ENCODE assay signal across 8 cellular contexts in the genomic region with DNA sequence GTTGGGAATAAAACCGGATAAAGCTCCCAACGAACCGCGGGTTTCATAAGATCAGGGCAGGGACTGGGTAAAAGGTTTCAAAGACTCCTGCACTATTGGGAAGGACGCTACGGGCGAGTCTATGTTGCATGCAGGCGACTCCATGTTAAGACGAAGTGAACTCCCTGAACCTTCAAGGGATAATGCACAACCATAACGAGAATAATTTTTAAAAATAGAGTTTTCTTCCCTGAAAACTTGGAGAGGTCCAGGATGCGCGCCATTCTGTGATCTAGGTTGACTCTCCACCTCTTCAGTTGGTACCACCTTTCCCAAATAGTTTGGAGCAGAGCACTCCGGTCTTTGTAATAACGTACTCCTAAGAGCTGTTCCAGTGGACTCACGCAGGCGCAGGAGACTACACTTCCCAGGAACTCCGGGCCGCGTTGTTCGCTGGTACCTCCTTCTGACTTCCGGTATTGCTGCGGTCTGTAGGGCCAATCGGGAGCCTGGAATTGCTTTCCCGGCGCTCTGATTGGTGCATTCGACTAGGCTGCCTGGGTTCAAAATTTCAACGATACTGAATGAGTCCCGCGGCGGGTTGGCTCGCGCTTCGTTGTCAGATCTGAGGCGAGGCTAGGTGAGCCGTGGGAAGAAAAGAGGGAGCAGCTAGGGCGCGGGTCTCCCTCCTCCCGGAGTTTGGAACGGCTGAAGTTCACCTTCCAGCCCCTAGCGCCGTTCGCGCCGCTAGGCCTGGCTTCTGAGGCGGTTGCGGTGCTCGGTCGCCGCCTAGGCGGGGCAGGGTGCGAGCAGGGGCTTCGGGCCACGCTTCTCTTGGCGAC. TPM values are rescaled to one million over a fixed set of nuclear protein-coding genes. Genes with fewer than 3 reads are reported as not detected.
DNase-seq lines count a peak whose midpoint lies in the region; ATAC-seq and TF ChIP-seq lines count a peak whose summit lies in the region.

A gene with protein sequence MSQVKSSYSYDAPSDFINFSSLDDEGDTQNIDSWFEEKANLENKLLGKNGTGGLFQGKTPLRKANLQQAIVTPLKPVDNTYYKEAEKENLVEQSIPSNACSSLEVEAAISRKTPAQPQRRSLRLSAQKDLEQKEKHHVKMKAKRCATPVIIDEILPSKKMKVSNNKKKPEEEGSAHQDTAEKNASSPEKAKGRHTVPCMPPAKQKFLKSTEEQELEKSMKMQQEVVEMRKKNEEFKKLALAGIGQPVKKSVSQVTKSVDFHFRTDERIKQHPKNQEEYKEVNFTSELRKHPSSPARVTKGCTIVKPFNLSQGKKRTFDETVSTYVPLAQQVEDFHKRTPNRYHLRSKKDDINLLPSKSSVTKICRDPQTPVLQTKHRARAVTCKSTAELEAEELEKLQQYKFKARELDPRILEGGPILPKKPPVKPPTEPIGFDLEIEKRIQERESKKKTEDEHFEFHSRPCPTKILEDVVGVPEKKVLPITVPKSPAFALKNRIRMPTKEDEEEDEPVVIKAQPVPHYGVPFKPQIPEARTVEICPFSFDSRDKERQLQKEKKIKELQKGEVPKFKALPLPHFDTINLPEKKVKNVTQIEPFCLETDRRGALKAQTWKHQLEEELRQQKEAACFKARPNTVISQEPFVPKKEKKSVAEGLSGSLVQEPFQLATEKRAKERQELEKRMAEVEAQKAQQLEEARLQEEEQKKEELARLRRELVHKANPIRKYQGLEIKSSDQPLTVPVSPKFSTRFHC (plus strand): TSS at position 562 of the 821 bp plus-strand sequence. CDS start 18,187 bp downstream, outside the sequence.

- H3K4me3 Mint-ChIP-seq in glutamatergic neuron (ENCODE audit: unreplicated experiment) (no peak within 1 kb of the TSS), osteocyte (ENCODE audit: unreplicated experiment) (no peak within 1 kb of the TSS)

- H3K9me3 ChIP-seq in tibial nerve, result no peaks in the 10 kb centered on the region

- peaks cover 1% of the 10 kb centered on the region for H3K27me3 Mint-ChIP-seq in glutamatergic neuron (ENCODE audit: unreplicated experiment)
- H3K27me3 Mint-ChIP-seq in osteocyte (ENCODE audit: unreplicated experiment), result no peaks in the 10 kb centered on the region

- peak within 1 kb of the TSS; percentile 50 to 84 (median 58) for H3K27ac ChIP-seq in tibial nerve

- no peaks in the 10 kb centered on the region for H3K9me3 Mint-ChIP-seq in activated naive CD4-positive, alpha-beta T cell treated with anti-CD3 and anti-CD28 coated beads, Interleukin-2, amount 50 U/mL, for 72 hours
- H3K9me3 Mint-ChIP-seq in glutamatergic neuron (ENCODE audit: unreplicated experiment) (peaks cover 4% of the 10 kb centered on the region), osteocyte (ENCODE audit: unreplicated experiment) (no peaks in the 10 kb centered on the region)

- H3K27ac Mint-ChIP-seq in activated naive CD4-positive, alpha-beta T cell treated with anti-CD3 and anti-CD28 coated beads, Interleukin-2, amount 50 U/mL, for 72 hours, result no peak within 1 kb of the TSS
- H3K27ac Mint-ChIP-seq in glutamatergic neuron (ENCODE audit: unreplicated experiment) (no peak within 1 kb of the TSS), osteocyte (ENCODE audit: unreplicated experiment) (no peak within 1 kb of the TSS)

- H3K4me1 ChIP-seq in tibial nerve, result peaks cover 0 to 16% (median 3%) of the 10 kb centered on the region in 4 donors

- DNase-seq in GM12865 (ENCODE audit: low read depth) (peak; percentile 96), NCI-H1092 treated with DMSO at 0.1 percent for 48 hours (lab: John Stamatoyannopoulos, UW) (peak; percentile 97), glutamatergic neuron (peak; percentile 100), osteocyte (ENCODE audit: extremely low spot score, unreplicated experiment) (peak; percentile 97), tibial nerve (ENCODE audit: low spot score in 2 of 2) (peak; percentile 89 to 93)
- peak; percentile 80 to 91 for DNase-seq in activated naive CD4-positive, alpha-beta T cell treated with anti-CD3 and anti-CD28 coated beads, Interleukin-2, amount 50 U/mL, for 72 hours (ENCODE audit: low spot score in 2 of 2)

- no peaks in the 10 kb centered on the region for H3K27me3 ChIP-seq in tibial nerve

- no peaks in the 10 kb centered on the region for H3K36me3 ChIP-seq in tibial nerve

- H3K4me1 Mint-ChIP-seq in glutamatergic neuron (ENCODE audit: low read depth, unreplicated experiment), result no peaks in the 10 kb centered on the region
- H3K4me1 Mint-ChIP-seq in osteocyte (ENCODE audit: unreplicated experiment), result peaks cover 4% of the 10 kb centered on the region

- TF ChIP-seq EP300 in tibial nerve (IDR thresholded peaks at IDR 0.05), result peak; percentile 37 to 84

- ATAC-seq in HG02623 (IDR thresholded peaks at IDR 0.05; ENCODE audit: unreplicated experiment) (peak; percentile 96), SK-N-SH treated with all-trans-retinoic acid at 6 μM for 48 hours (peak; percentile 99)
- peak; percentile 95 to 99 for ATAC-seq in activated naive CD4-positive, alpha-beta T cell treated with anti-CD3 and anti-CD28 coated beads, Interleukin-2, amount 50 U/mL, for 72 hours

- WGBS in tibial nerve, 2 donors, result 1% methylated on average over 36 to 54 of the region's 54 CpGs

- peaks cover 0 to 7% of the 10 kb centered on the region in 2 donors for H3K36me3 Mint-ChIP-seq in activated naive CD4-positive, alpha-beta T cell treated with anti-CD3 and anti-CD28 coated beads, Interleukin-2, amount 50 U/mL, for 72 hours
- H3K36me3 Mint-ChIP-seq in glutamatergic neuron (ENCODE audit: unreplicated experiment), result no peaks in the 10 kb centered on the region
- H3K36me3 Mint-ChIP-seq in osteocyte (ENCODE audit: unreplicated experiment), result no peaks in the 10 kb centered on the region

- TF ChIP-seq POLR2A in tibial nerve (IDR thresholded peaks at IDR 0.05), result peak; percentile 44 to 65

- peak within 1 kb of the TSS; percentile 78 for H3K4me3 ChIP-seq in GM12865 (ENCODE audit: low read depth, low read length)
- peak within 1 kb of the TSS; percentile 53 to 87 (median 76) for H3K4me3 ChIP-seq in tibial nerve

- TF ChIP-seq CTCF in GM12865 (IDR thresholded peaks at IDR 0.05; ENCODE audit: insufficient read depth, low read depth, low read length, missing control alignments) (no peak), glutamatergic neuron (IDR thresholded peaks at IDR 0.05; ENCODE audit: partially characterized antibody, unreplicated experiment) (peak; percentile 40), osteocyte (IDR thresholded peaks at IDR 0.05) (peak; percentile 20), tibial nerve (IDR thresholded peaks at IDR 0.05) (peak in 2 of 5 experiments; percentile 50 to 52)

TF ChIP-seq in SK-N-SH treated with all-trans-retinoic acid at 6 μM for 48 hours, 23 proteins besides CTCF, POLR2A, EP300 and RAD21:
- no peak for TF ChIP-seq ZFP30 (CRISPR knock-in tag; IDR thresholded peaks at IDR 0.05)
- TF ChIP-seq ISL1 (CRISPR knock-in tag; IDR thresholded peaks at IDR 0.05), result no peak
- TF ChIP-seq ESRRG (CRISPR knock-in tag; IDR thresholded peaks at IDR 0.05), result no peak
- no peak for TF ChIP-seq ZNF565 (CRISPR knock-in tag; conservative IDR thresholded peaks at IDR 0.05; ENCODE audit: low read depth)
- TF ChIP-seq, protein P1, sequence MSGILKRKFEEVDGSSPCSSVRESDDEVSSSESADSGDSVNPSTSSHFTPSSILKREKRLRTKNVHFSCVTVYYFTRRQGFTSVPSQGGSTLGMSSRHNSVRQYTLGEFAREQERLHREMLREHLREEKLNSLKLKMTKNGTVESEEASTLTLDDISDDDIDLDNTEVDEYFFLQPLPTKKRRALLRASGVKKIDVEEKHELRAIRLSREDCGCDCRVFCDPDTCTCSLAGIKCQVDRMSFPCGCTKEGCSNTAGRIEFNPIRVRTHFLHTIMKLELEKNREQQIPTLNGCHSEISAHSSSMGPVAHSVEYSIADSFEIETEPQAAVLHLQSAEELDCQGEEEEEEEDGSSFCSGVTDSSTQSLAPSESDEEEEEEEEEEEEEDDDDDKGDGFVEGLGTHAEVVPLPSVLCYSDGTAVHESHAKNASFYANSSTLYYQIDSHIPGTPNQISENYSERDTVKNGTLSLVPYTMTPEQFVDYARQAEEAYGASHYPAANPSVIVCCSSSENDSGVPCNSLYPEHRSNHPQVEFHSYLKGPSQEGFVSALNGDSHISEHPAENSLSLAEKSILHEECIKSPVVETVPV (CRISPR knock-in tag; IDR thresholded peaks at IDR 0.05), result no peak
- no peak for TF ChIP-seq TCF4 (CRISPR knock-in tag; IDR thresholded peaks at IDR 0.05; ENCODE audit: borderline replicate concordance)
- TF ChIP-seq PPARA (CRISPR knock-in tag; IDR thresholded peaks at IDR 0.05; ENCODE audit: borderline replicate concordance), result no peak
- no peak for TF ChIP-seq OSR1 (CRISPR knock-in tag; IDR thresholded peaks at IDR 0.05)
- TF ChIP-seq BACH2 (CRISPR knock-in tag; IDR thresholded peaks at IDR 0.05; ENCODE audit: borderline replicate concordance), result no peak
- no peak for TF ChIP-seq GLIS3 (CRISPR knock-in tag; IDR thresholded peaks at IDR 0.05)

RNA-seq across cellular contexts. Expression of the gene that starts here (rescaled TPM):
- total RNA-seq in activated naive CD4-positive, alpha-beta T cell treated with anti-CD3 and anti-CD28 coated beads, Interleukin-2, amount 50 U/mL, for 72 hours, result 100 to 1,000 TPM; 123 to 215 TPM
- 44.7 TPM for total RNA-seq in glutamatergic neuron (ENCODE audit: unreplicated experiment)
- total RNA-seq in osteocyte, result 22.6 and 25.5 TPM in 2 replicates
- total RNA-seq in tibial nerve, result 1 to 10 TPM in 1 of 4 donors, under 1 TPM in 3; 0.21 to 2.7 (median 0.40) TPM

Comparison
In these comparisons a context has a peak if more than half of its experiments do, and no peak if none do; other contexts are left out.
1. Peak in every context shown above with its lines: DNase-seq, ATAC-seq, H3K4me3 ChIP-seq and H3K27ac ChIP-seq.